ENCODE assay signal across 21 cellular contexts in the genomic region with DNA sequence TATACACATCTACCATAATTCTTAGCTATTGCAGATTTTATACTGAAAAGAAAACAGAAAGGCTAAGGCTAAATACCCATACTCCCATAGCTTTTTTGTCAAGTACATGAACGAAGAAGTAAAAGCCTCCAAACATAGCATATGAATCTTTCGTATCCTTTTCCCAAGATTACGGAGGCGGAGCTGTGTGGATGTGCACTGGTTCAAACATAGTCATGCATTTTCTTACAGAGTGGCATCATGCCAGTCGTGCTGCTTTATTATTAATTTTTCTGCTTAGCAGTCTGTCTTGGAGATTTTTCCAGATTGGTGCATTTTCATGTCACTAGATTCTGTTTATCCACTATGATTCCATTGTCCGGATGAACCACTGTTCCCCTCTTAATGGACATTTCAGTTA.
"Had no signal": no experiment of that assay in that cellular context is flagged by ENCODE, and none has a peak within 500 bp of the region (broad histone marks: within the 10 kb centered on the region; RNA-seq: fewer than 3 reads in every experiment).

No MANE protein-coding gene starts in this region.

- ATAC-seq: mucosa of descending colon; naive thymus-derived CD8-positive, alpha-beta T cell; right lobe of liver; stimulated activated naive B cell treated with anti-CD40 and anti-IgM and Interleukin-4, amounts not matched to agents 10 μg/mL and 1 μg/mL and 100 μg/mL, for 72 hours; stimulated activated naive CD8-positive, alpha-beta T cell treated with anti-CD3 and anti-CD28 coated beads, Interleukin-15, Interleukin-2, amounts not matched to agents 100 U/mL and 50 U/mL, for 24 hours had no signal

- H3K27ac ChIP-seq: left ventricle myocardium inferior, parathyroid adenoma, right atrium auricular region, right lobe of liver, tibial nerve, uterus had no signal

- H2AFZ ChIP-seq: parathyroid adenoma had no signal

- H3K9me3 ChIP-seq: mucosa of descending colon, psoas muscle, right lobe of liver, uterus had no signal

- H3K27me3 ChIP-seq: right atrium auricular region, right lobe of liver, uterus had no signal

- DNase-seq: hypothalamus; immature natural killer cell; islet precursor cell; left ventricle myocardium inferior; mesendoderm; naive thymus-derived CD8-positive, alpha-beta T cell; right lobe of liver; stimulated activated CD4-positive, alpha-beta T cell treated with anti-CD3 and anti-CD28 coated beads, Interleukin-1b, Interleukin-23, amount 100 ng/mL, for 48 hours; stimulated activated CD4-positive, alpha-beta T cell treated with anti-CD3 and anti-CD28 coated beads, Interleukin-2, amount 100 ng/mL, for 48 hours; stimulated activated CD4-positive, alpha-beta T cell treated with anti-CD3 and anti-CD28 coated beads, Interleukin-4, amount 100 ng/mL, for 4 hours; stimulated activated CD8-positive, alpha-beta memory T cell treated with anti-CD3 and anti-CD28 coated beads, Interleukin-4, amount 100 ng/mL, for 48 hours; stimulated activated naive B cell treated with anti-CD40 and anti-IgM and Interleukin-4, amounts not matched to agents 10 μg/mL and 1 μg/mL and 100 μg/mL, for 72 hours; stimulated activated naive CD8-positive, alpha-beta T cell treated with anti-CD3 and anti-CD28 coated beads, Interleukin-15, Interleukin-2, amounts not matched to agents 100 U/mL and 50 U/mL, for 24 hours; uterus had no signal

- H3K4me3 ChIP-seq: left ventricle myocardium inferior, lung, mucosa of descending colon, psoas muscle, right atrium auricular region, right lobe of liver, smooth muscle cell, tibial nerve, uterus had no signal

- H3K4me1 ChIP-seq: parathyroid adenoma, right atrium auricular region, right lobe of liver, tibial nerve, uterus had no signal

- H3K79me2 ChIP-seq: parathyroid adenoma had no signal

- H3K36me3 ChIP-seq: left ventricle myocardium inferior, right atrium auricular region, right lobe of liver, tibial nerve, uterus had no signal

- H3K4me2 ChIP-seq: smooth muscle cell had no signal
